In the genomic region with DNA sequence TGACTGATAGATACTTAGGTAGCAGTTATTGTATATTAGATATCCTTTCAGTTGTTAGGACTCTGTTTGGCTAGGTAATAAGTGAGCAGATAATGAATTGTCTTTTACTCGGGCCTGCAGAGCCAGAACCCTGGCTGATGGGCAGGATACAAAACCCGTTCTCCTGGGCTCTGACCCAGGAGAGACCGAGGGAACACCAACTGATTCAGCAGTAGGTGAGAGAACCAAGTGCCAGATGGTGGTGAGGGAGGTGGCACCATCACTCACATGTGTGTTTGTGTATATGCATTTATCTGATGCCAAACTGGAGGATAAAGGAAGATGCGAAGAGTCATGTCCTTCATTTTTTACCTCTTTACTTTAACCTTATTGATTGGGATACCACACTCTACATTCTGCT, we compare ENCODE assay signal across 19 cellular contexts.
"Had no signal": no experiment of that assay in that cellular context is flagged by ENCODE, and none has a peak within 500 bp of the region (broad histone marks: within the 10 kb centered on the region; RNA-seq: fewer than 3 reads in every experiment).

No MANE protein-coding gene starts in this region.

- H3K27ac Mint-ChIP-seq: memory B cell; natural killer cell; stimulated activated effector memory CD8-positive, alpha-beta T cell treated with anti-CD3 and anti-CD28 coated beads, Interleukin-12 subunit alpha, Interleukin-12 subunit beta, amount 100 ng/mL, for 72 hours had no signal

- H3K4me1 ChIP-seq: sigmoid colon, vagina had no signal

- H3K27me3 ChIP-seq: ovary, sigmoid colon, stomach, thyroid gland, vagina had no signal

- FAIRE-seq: frontal cortex, keratinocyte had no signal

- H3K36me3 ChIP-seq: ovary, thyroid gland had no signal

- H3K27ac ChIP-seq: ovary, psoas muscle, sigmoid colon, thyroid gland, vagina had no signal

- H3K27me3 Mint-ChIP-seq: memory B cell had no signal

- DNase-seq: natural killer cell; occipital lobe; ovary; psoas muscle; right cardiac atrium; sigmoid colon; stimulated activated CD4-positive, alpha-beta T cell treated with anti-CD3 and anti-CD28 coated beads, Interleukin-2, amount 100 ng/mL, for 24 hours; stimulated activated CD4-positive, alpha-beta T cell treated with anti-CD3 and anti-CD28 coated beads, Interleukin-4, amount 100 ng/mL, for 24 hours; stimulated activated naive CD4-positive, alpha-beta T cell treated with Interleukin-2 at 50 U/mL for 16 hours; stomach; thyroid gland; trophoblast cell had no signal

- ATAC-seq: left lobe of liver; natural killer cell; psoas muscle; right cardiac atrium; stimulated activated effector memory CD8-positive, alpha-beta T cell treated with anti-CD3 and anti-CD28 coated beads, Interleukin-12 subunit alpha, Interleukin-12 subunit beta, amount 100 ng/mL, for 72 hours had no signal

- H3K4me3 Mint-ChIP-seq: memory B cell; natural killer cell; stimulated activated effector memory CD8-positive, alpha-beta T cell treated with anti-CD3 and anti-CD28 coated beads, Interleukin-12 subunit alpha, Interleukin-12 subunit beta, amount 100 ng/mL, for 72 hours had no signal

- H3K9me3 ChIP-seq: ovary, psoas muscle, sigmoid colon, stomach, thyroid gland, vagina had no signal

- H3K4me3 ChIP-seq: lung, ovary, psoas muscle, sigmoid colon, stomach, thyroid gland, vagina had no signal

- H3K9me3 Mint-ChIP-seq: memory B cell; natural killer cell; stimulated activated effector memory CD8-positive, alpha-beta T cell treated with anti-CD3 and anti-CD28 coated beads, Interleukin-12 subunit alpha, Interleukin-12 subunit beta, amount 100 ng/mL, for 72 hours had no signal
